ENCODE assay signal across 8 cellular contexts in genomic region chr1:209747580-209748262, GRCh38.
DNase-seq lines count a peak whose midpoint lies in the region; ATAC-seq and TF ChIP-seq lines count a peak whose summit lies in the region.

No MANE protein-coding gene starts in this region.

- TF ChIP-seq CTCF in GM12875 (IDR thresholded peaks at IDR 0.05; ENCODE audit: borderline replicate concordance, insufficient read depth, low read depth, low read length) = peak; percentile 76

- no peaks in the 10 kb centered on the region for H3K36me3 Mint-ChIP-seq in memory B cell

- peak overlapping the region; percentile 1 for H3K4me3 ChIP-seq in GM12875 (ENCODE audit: low read depth, low read length)
- H3K4me3 ChIP-seq in effector memory CD4-positive, alpha-beta T cell (ENCODE audit: insufficient read depth, low read depth, low read length, poor library complexity, severe bottlenecking) = peak overlapping the region; percentile 43

- H3K4me3 Mint-ChIP-seq in memory B cell = peak overlapping the region; percentile 91

- H3K9me3 Mint-ChIP-seq in memory B cell = no peaks in the 10 kb centered on the region

- DNase-seq in NCI-H2081 (lab: John Stamatoyannopoulos, UW) = peak; percentile 69 to 80
- peak; percentile 50 to 65 for DNase-seq in activated CD8-positive, alpha-beta memory T cell treated with anti-CD3 and anti-CD28 coated beads for 1 hour (ENCODE audit: extremely low read depth in 1 of 2, low read depth in 1 of 2)
- DNase-seq in effector memory CD4-positive, alpha-beta T cell = peak; percentile 75 to 82 (median 78)
- peak; percentile 80 to 89 for DNase-seq in memory B cell (ENCODE audit: low spot score in 2 of 2)
- DNase-seq in stimulated activated CD8-positive, alpha-beta memory T cell treated with anti-CD3 and anti-CD28 coated beads, Interleukin-12 subunit alpha, Interleukin-12 subunit beta, amount 100 ng/mL, for 1 hour (ENCODE audit: low read depth) = peak; percentile 68
- DNase-seq in NAMALWA (ENCODE audit: low spot score) = no peak

- peak; percentile 72 for ATAC-seq in HG02678 (IDR thresholded peaks at IDR 0.05; ENCODE audit: unreplicated experiment)
- ATAC-seq in memory B cell (ENCODE audit: low read depth) = peak; percentile 92

- H3K27me3 Mint-ChIP-seq in memory B cell = no peaks in the 10 kb centered on the region

- H3K9me3 ChIP-seq in effector memory CD4-positive, alpha-beta T cell (ENCODE audit: control insufficient read depth, low read length) = no peaks in the 10 kb centered on the region

- peaks cover 22% of the 10 kb centered on the region for H3K4me1 Mint-ChIP-seq in memory B cell

- no peaks in the 10 kb centered on the region for H3K36me3 ChIP-seq in effector memory CD4-positive, alpha-beta T cell (ENCODE audit: control insufficient read depth, insufficient read depth, low read length)

- no peaks in the 10 kb centered on the region for H3K27me3 ChIP-seq in effector memory CD4-positive, alpha-beta T cell (replicated peaks; ENCODE audit: control insufficient read depth, insufficient read depth, low read length, poor library complexity, severe bottlenecking)

- H3K4me1 ChIP-seq in effector memory CD4-positive, alpha-beta T cell (ENCODE audit: control insufficient read depth, insufficient read depth, low read length, poor library complexity, severe bottlenecking) = peaks cover 39% of the 10 kb centered on the region

- H3K27ac Mint-ChIP-seq in memory B cell = peak overlapping the region; percentile 89

- H3K27ac ChIP-seq in effector memory CD4-positive, alpha-beta T cell (ENCODE audit: insufficient read depth, low read length, poor library complexity, severe bottlenecking) = peak overlapping the region; percentile 71
